15 cellular contexts compared by ENCODE assay signal in genomic region chr19:9877775-9878510, GRCh38. TPM values are rescaled to one million over a fixed set of nuclear protein-coding genes. Genes with fewer than 3 reads are reported as not detected.
DNase-seq lines count a peak whose midpoint lies in the region; ATAC-seq and TF ChIP-seq lines count a peak whose summit lies in the region.
"Had no signal": no experiment of that assay in that cellular context is flagged by ENCODE, and none has a peak within 500 bp of the region (broad histone marks: within the 10 kb centered on the region; RNA-seq: fewer than 3 reads in every experiment).

No MANE protein-coding gene starts in this region.

- H3K79me2 ChIP-seq in neural progenitor cell (ENCODE audit: low read depth), result no peaks in the 10 kb centered on the region

- H3K9ac ChIP-seq in neural progenitor cell, result no peak overlapping the region

- peaks cover 31% of the 10 kb centered on the region for H3K4me1 ChIP-seq in neural progenitor cell
- H3K4me1 ChIP-seq: thyroid gland had no signal

- peaks cover 31% of the 10 kb centered on the region for H3K4me1 Mint-ChIP-seq in neural progenitor cell

- no peaks in the 10 kb centered on the region for H3K27me3 ChIP-seq in H7 (ENCODE audit: control insufficient read depth, insufficient read depth, low read length)
- no peaks in the 10 kb centered on the region for H3K27me3 ChIP-seq in neural progenitor cell
- H3K27me3 ChIP-seq: thyroid gland had no signal

- H3F3A ChIP-seq in neural progenitor cell (ENCODE audit: low read depth), result peaks cover 27% of the 10 kb centered on the region

- no peaks in the 10 kb centered on the region for H3K27me3 Mint-ChIP-seq in neural progenitor cell (ENCODE audit: insufficient read depth, low read depth)
- H3K27me3 Mint-ChIP-seq: brain had no signal

- TF ChIP-seq CTCF in AG10803 (conservative IDR thresholded peaks at IDR 0.05; ENCODE audit: low read length) (no peak), RWPE1 (conservative IDR thresholded peaks at IDR 0.05; ENCODE audit: low read depth) (no peak), neural progenitor cell (IDR thresholded peaks at IDR 0.05) (no peak)

- H3K27ac ChIP-seq in RWPE1 (peak overlapping the region; percentile 30; the same call in 1 of the 2 replicates), neural progenitor cell (no peak overlapping the region)
- H3K27ac ChIP-seq: thyroid gland had no signal

- CTCF ChIA-PET in RWPE1 (lab: Yijun Ruan, JAX), result interaction anchor here (0.6 kb wide), 1 partner anchor 20 kb away, joined by 3 read pairs; no protein-coding TSS in a partner anchor

- peak; percentile 37 for DNase-seq in AG10803 (ENCODE audit: low read depth)
- DNase-seq in HS-27A (ENCODE audit: low read depth), result peak; percentile 15
- DNase-seq in RWPE1 (ENCODE audit: low spot score), result peak; percentile 59
- peak; percentile 15 for DNase-seq in fibroblast of peridontal ligament (ENCODE audit: extremely low read depth)
- no peak for DNase-seq in H7
- no peak for DNase-seq in neural progenitor cell (ENCODE audit: low spot score)
- no peak for DNase-seq in inferior parietal cortex (ENCODE audit: extremely low spot score)
- DNase-seq: activated CD8-positive, alpha-beta memory T cell treated with anti-CD3 and anti-CD28 coated beads for 24 hours; effector memory CD8-positive, alpha-beta T cell; NCI-H2029; thyroid gland had no signal

- no peaks in the 10 kb centered on the region for H4K20me1 ChIP-seq in neural progenitor cell (ENCODE audit: low read depth)

- no peak overlapping the region for H3K4me3 Mint-ChIP-seq in neural progenitor cell
- H3K4me3 Mint-ChIP-seq: brain; effector memory CD8-positive, alpha-beta T cell had no signal

- no peak overlapping the region for H3K4me2 ChIP-seq in neural progenitor cell

- H3K36me3 ChIP-seq in H7 (replicated peaks; ENCODE audit: control insufficient read depth, insufficient read depth, low read length), result no peaks in the 10 kb centered on the region; the same call in 1 of the 2 replicates
- no peaks in the 10 kb centered on the region for H3K36me3 ChIP-seq in neural progenitor cell
- H3K36me3 ChIP-seq: thyroid gland had no signal

- H3K9me3 ChIP-seq in neural progenitor cell (ENCODE audit: low read depth), result no peaks in the 10 kb centered on the region
- H3K9me3 ChIP-seq: thyroid gland had no signal

- no peak for ATAC-seq in HG02981 (IDR thresholded peaks at IDR 0.05; ENCODE audit: unreplicated experiment)
- ATAC-seq: effector memory CD8-positive, alpha-beta T cell; K562 had no signal

- H3K36me3 Mint-ChIP-seq in neural progenitor cell, result no peaks in the 10 kb centered on the region

- H3K9me3 Mint-ChIP-seq in neural progenitor cell, result no peaks in the 10 kb centered on the region
- H3K9me3 Mint-ChIP-seq: effector memory CD8-positive, alpha-beta T cell had no signal

- POLR2A ChIA-PET in RWPE1 (lab: Yijun Ruan, JAX; ENCODE audit: low non-redundant PET), result no interaction called here

- H2AFZ ChIP-seq in neural progenitor cell (replicated peaks), result no peak overlapping the region

- no peak overlapping the region for H3K27ac Mint-ChIP-seq in neural progenitor cell
- H3K27ac Mint-ChIP-seq: effector memory CD8-positive, alpha-beta T cell; progenitor cell of endocrine pancreas had no signal

- H3K4me3 ChIP-seq in AG10803 (ENCODE audit: low read length) (no peak overlapping the region), H7 (ENCODE audit: insufficient read depth, low read depth, low read length) (no peak overlapping the region), neural progenitor cell (no peak overlapping the region)
- H3K4me3 ChIP-seq: K562, thyroid gland had no signal

RNA-seq across cellular contexts. Expression of gene PIN1, which starts 42.8 kb away (rescaled TPM):
- 180 and 208 TPM in 2 replicates for total RNA-seq in H7 (2014; rRNA removed; shearing (Covaris generic))
- total RNA-seq in neural progenitor cell (ENCODE audit: low replicate concordance), result 43.4 and 141 TPM in 2 replicates

RNA-seq across cellular contexts. Expression of gene UBL5, which starts 50.2 kb away (rescaled TPM):
- 266 and 288 TPM in 2 replicates for total RNA-seq in H7 (2014; rRNA removed; shearing (Covaris generic))
- 628 and 652 TPM in 2 replicates for total RNA-seq in neural progenitor cell (ENCODE audit: low replicate concordance)

RNA-seq across cellular contexts. Expression of gene OLFM2, which starts 58.4 kb away (rescaled TPM):
- 40.0 and 63.4 TPM in 2 replicates for total RNA-seq in H7 (2014; rRNA removed; shearing (Covaris generic))
- 11.4 and 26.4 TPM in 2 replicates for total RNA-seq in neural progenitor cell (ENCODE audit: low replicate concordance)

RNA-seq across cellular contexts. Expression of gene FBXL12, which starts 59.1 kb away (rescaled TPM):
- 31.2 and 36.4 TPM in 2 replicates for total RNA-seq in H7 (2014; rRNA removed; shearing (Covaris generic))
- 9.9 and 27.3 TPM in 2 replicates for total RNA-seq in neural progenitor cell (ENCODE audit: low replicate concordance)

Comparison
In these comparisons a context has a peak if more than half of its experiments do, and no peak if none do; other contexts are left out.
1. DNase-seq: peak in AG10803 (single experiment), HS-27A (single experiment), RWPE1 (single experiment) and fibroblast of peridontal ligament (single experiment); none in H7 (single experiment), neural progenitor cell (single experiment) and inferior parietal cortex (single experiment).